ENCODE assay signal across 14 cellular contexts in genomic region chr5:125196479-125197183, GRCh38.
DNase-seq lines count a peak whose midpoint lies in the region; ATAC-seq and TF ChIP-seq lines count a peak whose summit lies in the region.
"Had no signal": no experiment of that assay in that cellular context is flagged by ENCODE, and none has a peak within 500 bp of the region (broad histone marks: within the 10 kb centered on the region; RNA-seq: fewer than 3 reads in every experiment).

No MANE protein-coding gene starts in this region.

- peak; percentile 88 for DNase-seq in NCI-H1092 treated with DMSO at 0.1 percent for 48 hours (lab: John Stamatoyannopoulos, UW)
- DNase-seq in NCI-H524 (lab: John Stamatoyannopoulos, UW): peak; percentile 84 to 88
- peak in 1 of 2 donors; percentile 94 for DNase-seq in cardiac muscle cell (ENCODE audit: low read depth in 1 of 2, low spot score in 1 of 2)
- peak; percentile 88 for DNase-seq in retinal pigment epithelial cell (ENCODE audit: low read depth)
- DNase-seq in A172 (ENCODE audit: low spot score): no peak
- no peak for DNase-seq in H7
- DNase-seq in H4 (ENCODE audit: low spot score): no peak
- DNase-seq: activated CD4-positive, CD25-positive, alpha-beta regulatory T cell treated with anti-CD3 and anti-CD28 coated beads, Interleukin-2, amount 50 U/mL, for 72 hours; activated T-cell treated with anti-CD3 and anti-CD28 coated beads, Interleukin-2, amount 50 U/mL, for 1 hour; aorta; CD4-positive, alpha-beta T cell had no signal

- no peak for TF ChIP-seq CTCF in cardiac muscle cell (IDR thresholded peaks at IDR 0.05; ENCODE audit: low read depth, low read length)
- TF ChIP-seq CTCF in retinal pigment epithelial cell (conservative IDR thresholded peaks at IDR 0.05; ENCODE audit: low read depth, low read length): no peak

- peaks cover 59% of the 10 kb centered on the region for H3K4me1 ChIP-seq in cardiac muscle cell (ENCODE audit: low read depth)

- H3K36me3 ChIP-seq in cardiac muscle cell: no peaks in the 10 kb centered on the region
- no peaks in the 10 kb centered on the region for H3K36me3 ChIP-seq in H7 (replicated peaks; ENCODE audit: control insufficient read depth, insufficient read depth, low read length)

- no peak for ATAC-seq in HG03175 (IDR thresholded peaks at IDR 0.05; ENCODE audit: unreplicated experiment)

- H3K27ac ChIP-seq in cardiac muscle cell: peak overlapping the region; percentile 97
- H3K27ac ChIP-seq: HL-60 had no signal

- no peaks in the 10 kb centered on the region for H3K27me3 ChIP-seq in cardiac muscle cell
- H3K27me3 ChIP-seq in H7 (ENCODE audit: control insufficient read depth, insufficient read depth, low read length): no peaks in the 10 kb centered on the region

- H3K9me3 ChIP-seq in cardiac muscle cell (ENCODE audit: low read depth): no peaks in the 10 kb centered on the region

- no peak overlapping the region for H3K4me3 ChIP-seq in cardiac muscle cell
- no peak overlapping the region for H3K4me3 ChIP-seq in retinal pigment epithelial cell (ENCODE audit: low read length)
- no peak overlapping the region for H3K4me3 ChIP-seq in H7 (ENCODE audit: insufficient read depth, low read depth, low read length)
- H3K4me3 ChIP-seq: lung had no signal

Comparison
In these comparisons a context has a peak if more than half of its experiments do, and no peak if none do; other contexts are left out.
1. DNase-seq: peak in NCI-H1092 treated with DMSO at 0.1 percent for 48 hours (single experiment), NCI-H524 (2 of 2) and retinal pigment epithelial cell (single experiment); none in A172 (single experiment), H7 (single experiment) and H4 (single experiment).